In genomic region chr9:119697996-119698395, GRCh38 we compare ENCODE assay signal across 2 cellular contexts.
TF ChIP-seq lines count a peak whose summit lies in the region.

No MANE protein-coding gene starts in this region.

TF ChIP-seq in GM23338, 12 proteins besides CTCF, POLR2A, EP300 and RAD21 (continued from another document):
- TF ChIP-seq, protein P1, sequence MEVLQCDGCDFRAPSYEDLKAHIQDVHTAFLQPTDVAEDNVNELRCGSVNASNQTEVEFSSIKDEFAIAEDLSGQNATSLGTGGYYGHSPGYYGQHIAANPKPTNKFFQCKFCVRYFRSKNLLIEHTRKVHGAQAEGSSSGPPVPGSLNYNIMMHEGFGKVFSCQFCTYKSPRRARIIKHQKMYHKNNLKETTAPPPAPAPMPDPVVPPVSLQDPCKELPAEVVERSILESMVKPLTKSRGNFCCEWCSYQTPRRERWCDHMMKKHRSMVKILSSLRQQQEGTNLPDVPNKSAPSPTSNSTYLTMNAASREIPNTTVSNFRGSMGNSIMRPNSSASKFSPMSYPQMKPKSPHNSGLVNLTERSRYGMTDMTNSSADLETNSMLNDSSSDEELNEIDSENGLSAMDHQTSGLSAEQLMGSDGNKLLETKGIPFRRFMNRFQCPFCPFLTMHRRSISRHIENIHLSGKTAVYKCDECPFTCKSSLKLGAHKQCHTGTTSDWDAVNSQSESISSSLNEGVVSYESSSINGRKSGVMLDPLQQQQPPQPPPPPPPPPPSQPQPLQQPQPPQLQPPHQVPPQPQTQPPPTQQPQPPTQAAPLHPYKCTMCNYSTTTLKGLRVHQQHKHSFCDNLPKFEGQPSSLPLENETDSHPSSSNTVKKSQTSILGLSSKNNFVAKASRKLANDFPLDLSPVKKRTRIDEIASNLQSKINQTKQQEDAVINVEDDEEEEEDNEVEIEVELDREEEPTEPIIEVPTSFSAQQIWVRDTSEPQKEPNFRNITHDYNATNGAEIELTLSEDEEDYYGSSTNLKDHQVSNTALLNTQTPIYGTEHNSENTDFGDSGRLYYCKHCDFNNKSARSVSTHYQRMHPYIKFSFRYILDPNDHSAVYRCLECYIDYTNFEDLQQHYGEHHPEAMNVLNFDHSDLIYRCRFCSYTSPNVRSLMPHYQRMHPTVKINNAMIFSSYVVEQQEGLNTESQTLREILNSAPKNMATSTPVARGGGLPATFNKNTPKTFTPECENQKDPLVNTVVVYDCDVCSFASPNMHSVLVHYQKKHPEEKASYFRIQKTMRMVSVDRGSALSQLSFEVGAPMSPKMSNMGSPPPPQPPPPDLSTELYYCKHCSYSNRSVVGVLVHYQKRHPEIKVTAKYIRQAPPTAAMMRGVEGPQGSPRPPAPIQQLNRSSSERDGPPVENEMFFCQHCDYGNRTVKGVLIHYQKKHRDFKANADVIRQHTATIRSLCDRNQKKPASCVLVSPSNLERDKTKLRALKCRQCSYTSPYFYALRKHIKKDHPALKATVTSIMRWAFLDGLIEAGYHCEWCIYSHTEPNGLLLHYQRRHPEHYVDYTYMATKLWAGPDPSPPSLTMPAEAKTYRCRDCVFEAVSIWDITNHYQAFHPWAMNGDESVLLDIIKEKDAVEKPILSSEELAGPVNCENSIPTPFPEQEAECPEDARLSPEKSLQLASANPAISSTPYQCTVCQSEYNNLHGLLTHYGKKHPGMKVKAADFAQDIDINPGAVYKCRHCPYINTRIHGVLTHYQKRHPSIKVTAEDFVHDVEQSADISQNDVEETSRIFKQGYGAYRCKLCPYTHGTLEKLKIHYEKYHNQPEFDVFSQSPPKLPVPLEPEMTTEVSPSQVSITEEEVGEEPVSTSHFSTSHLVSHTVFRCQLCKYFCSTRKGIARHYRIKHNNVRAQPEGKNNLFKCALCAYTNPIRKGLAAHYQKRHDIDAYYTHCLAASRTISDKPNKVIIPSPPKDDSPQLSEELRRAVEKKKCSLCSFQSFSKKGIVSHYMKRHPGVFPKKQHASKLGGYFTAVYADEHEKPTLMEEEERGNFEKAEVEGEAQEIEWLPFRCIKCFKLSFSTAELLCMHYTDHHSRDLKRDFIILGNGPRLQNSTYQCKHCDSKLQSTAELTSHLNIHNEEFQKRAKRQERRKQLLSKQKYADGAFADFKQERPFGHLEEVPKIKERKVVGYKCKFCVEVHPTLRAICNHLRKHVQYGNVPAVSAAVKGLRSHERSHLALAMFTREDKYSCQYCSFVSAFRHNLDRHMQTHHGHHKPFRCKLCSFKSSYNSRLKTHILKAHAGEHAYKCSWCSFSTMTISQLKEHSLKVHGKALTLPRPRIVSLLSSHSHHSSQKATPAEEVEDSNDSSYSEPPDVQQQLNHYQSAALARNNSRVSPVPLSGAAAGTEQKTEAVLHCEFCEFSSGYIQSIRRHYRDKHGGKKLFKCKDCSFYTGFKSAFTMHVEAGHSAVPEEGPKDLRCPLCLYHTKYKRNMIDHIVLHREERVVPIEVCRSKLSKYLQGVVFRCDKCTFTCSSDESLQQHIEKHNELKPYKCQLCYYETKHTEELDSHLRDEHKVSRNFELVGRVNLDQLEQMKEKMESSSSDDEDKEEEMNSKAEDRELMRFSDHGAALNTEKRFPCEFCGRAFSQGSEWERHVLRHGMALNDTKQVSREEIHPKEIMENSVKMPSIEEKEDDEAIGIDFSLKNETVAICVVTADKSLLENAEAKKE (CRISPR knock-in tag; IDR thresholded peaks at IDR 0.05), result no peak
- TF ChIP-seq EZH2phosphoT487 (IDR thresholded peaks at IDR 0.05; ENCODE audit: unreplicated experiment) (no peak), ZNF331 (CRISPR knock-in tag; IDR thresholded peaks at IDR 0.05; ENCODE audit: low read depth) (no peak), STAT1 (IDR thresholded peaks at IDR 0.05; ENCODE audit: unreplicated experiment) (no peak), NANOG (IDR thresholded peaks at IDR 0.05; ENCODE audit: borderline replicate concordance) (no peak), ZNF114 (CRISPR knock-in tag; IDR thresholded peaks at IDR 0.05) (no peak), REST (IDR thresholded peaks at IDR 0.05; ENCODE audit: unreplicated experiment) (no peak), JUNB (IDR thresholded peaks at IDR 0.05; ENCODE audit: unreplicated experiment) (no peak), ETS1 (IDR thresholded peaks at IDR 0.05) (no peak)

TF ChIP-seq in H1, 55 proteins besides CTCF, POLR2A, EP300 and RAD21 (continued from another document):
- TF ChIP-seq, protein P2, sequence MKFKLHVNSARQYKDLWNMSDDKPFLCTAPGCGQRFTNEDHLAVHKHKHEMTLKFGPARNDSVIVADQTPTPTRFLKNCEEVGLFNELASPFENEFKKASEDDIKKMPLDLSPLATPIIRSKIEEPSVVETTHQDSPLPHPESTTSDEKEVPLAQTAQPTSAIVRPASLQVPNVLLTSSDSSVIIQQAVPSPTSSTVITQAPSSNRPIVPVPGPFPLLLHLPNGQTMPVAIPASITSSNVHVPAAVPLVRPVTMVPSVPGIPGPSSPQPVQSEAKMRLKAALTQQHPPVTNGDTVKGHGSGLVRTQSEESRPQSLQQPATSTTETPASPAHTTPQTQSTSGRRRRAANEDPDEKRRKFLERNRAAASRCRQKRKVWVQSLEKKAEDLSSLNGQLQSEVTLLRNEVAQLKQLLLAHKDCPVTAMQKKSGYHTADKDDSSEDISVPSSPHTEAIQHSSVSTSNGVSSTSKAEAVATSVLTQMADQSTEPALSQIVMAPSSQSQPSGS (IDR thresholded peaks at IDR 0.05; ENCODE audit: low read length), result no peak
- TF ChIP-seq TBP (IDR thresholded peaks at IDR 0.05; ENCODE audit: low read depth, low read length) (no peak), RFX5 (IDR thresholded peaks at IDR 0.05; ENCODE audit: borderline replicate concordance, low read depth, low read length) (no peak), SP2 (IDR thresholded peaks at IDR 0.05; ENCODE audit: low read length) (no peak), MAFK (IDR thresholded peaks at IDR 0.05; ENCODE audit: low read depth, low read length) (no peak)
